In the genomic region with DNA sequence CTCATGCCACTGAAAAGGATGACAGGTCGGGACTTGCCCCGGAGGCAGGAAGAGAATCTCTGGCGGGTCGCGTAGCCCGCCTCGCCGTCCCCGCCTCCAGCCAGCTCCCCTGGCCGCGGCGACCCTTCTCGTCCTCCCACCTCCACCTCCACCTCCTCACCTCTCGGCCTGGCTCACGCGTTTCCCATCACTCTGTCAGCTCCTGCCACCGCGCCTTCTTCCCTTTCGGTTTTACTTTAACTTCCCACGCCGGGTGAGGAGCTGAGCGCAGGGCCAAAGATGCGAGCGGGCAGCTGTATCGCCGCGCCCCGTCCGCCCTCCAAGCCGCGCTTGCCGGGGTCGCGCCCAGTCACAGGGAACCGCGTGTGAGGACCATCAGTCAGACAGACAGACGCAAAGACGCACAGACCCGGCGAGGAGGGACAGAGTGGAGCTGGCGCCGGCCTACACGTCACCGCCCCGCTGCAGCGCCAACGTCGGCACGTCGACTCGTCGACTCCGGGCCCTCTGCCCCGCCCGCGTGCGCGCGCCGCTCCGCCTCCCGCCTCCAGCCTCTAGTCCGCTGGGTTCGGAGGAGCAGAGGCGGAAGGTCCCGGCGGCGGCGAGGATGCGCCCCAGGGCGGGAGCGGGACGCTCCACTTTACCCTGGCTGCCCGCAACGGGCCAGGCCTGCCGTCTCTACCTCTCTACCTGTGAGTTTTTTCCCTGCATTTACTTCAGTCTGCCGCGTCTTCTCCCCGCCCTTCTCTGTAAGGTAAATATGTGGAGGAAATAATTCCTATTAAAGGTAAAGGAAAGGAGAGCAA, we compare ENCODE assay signal across 8 cellular contexts. TPM values are rescaled to one million over a fixed set of nuclear protein-coding genes. Genes with fewer than 3 reads are reported as not detected.
A peak's percentile ranks its signal among the peaks of the same experiment; 100 is the strongest.
DNase-seq lines count a peak whose midpoint lies in the region; ATAC-seq and TF ChIP-seq lines count a peak whose summit lies in the region.

A gene with protein sequence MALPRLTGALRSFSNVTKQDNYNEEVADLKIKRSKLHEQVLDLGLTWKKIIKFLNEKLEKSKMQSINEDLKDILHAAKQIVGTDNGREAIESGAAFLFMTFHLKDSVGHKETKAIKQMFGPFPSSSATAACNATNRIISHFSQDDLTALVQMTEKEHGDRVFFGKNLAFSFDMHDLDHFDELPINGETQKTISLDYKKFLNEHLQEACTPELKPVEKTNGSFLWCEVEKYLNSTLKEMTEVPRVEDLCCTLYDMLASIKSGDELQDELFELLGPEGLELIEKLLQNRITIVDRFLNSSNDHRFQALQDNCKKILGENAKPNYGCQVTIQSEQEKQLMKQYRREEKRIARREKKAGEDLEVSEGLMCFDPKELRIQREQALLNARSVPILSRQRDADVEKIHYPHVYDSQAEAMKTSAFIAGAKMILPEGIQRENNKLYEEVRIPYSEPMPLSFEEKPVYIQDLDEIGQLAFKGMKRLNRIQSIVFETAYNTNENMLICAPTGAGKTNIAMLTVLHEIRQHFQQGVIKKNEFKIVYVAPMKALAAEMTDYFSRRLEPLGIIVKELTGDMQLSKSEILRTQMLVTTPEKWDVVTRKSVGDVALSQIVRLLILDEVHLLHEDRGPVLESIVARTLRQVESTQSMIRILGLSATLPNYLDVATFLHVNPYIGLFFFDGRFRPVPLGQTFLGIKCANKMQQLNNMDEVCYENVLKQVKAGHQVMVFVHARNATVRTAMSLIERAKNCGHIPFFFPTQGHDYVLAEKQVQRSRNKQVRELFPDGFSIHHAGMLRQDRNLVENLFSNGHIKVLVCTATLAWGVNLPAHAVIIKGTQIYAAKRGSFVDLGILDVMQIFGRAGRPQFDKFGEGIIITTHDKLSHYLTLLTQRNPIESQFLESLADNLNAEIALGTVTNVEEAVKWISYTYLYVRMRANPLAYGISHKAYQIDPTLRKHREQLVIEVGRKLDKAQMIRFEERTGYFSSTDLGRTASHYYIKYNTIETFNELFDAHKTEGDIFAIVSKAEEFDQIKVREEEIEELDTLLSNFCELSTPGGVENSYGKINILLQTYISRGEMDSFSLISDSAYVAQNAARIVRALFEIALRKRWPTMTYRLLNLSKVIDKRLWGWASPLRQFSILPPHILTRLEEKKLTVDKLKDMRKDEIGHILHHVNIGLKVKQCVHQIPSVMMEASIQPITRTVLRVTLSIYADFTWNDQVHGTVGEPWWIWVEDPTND (N-terminal part only) (minus strand): TSS at position 429 of the 806 bp plus-strand sequence. CDS start 13,332 bp downstream, outside the sequence.

- in situ Hi-C loops in transverse colon (cut with MboI; ENCODE audit: low pct_ligation_motif_present in 1 of 4, low pct_unique_long_range_greater_than_20kb in 1 of 4, low sequenced_read_pairs in 3 of 4): no loop called here

- H3K9me3 ChIP-seq in cardiac muscle cell (ENCODE audit: low read depth): no peaks in the 10 kb centered on the region
- H3K9me3 ChIP-seq in transverse colon: no peaks in the 10 kb centered on the region

- peak; percentile 98 for ATAC-seq in HG02642 (IDR thresholded peaks at IDR 0.05; ENCODE audit: poor library complexity, unreplicated experiment)

- no peak for TF ChIP-seq EP300 in transverse colon (IDR thresholded peaks at IDR 0.05; ENCODE audit: low read depth)

- DNase-seq in NCI-H1105 (lab: John Stamatoyannopoulos, UW) (peak; percentile 85), SW 1271 (lab: John Stamatoyannopoulos, UW) (peak; percentile 63 to 81), cardiac muscle cell (ENCODE audit: low read depth in 1 of 2, low spot score in 1 of 2) (peak; percentile 92 to 96), pons (ENCODE audit: low spot score) (peak; percentile 82), transverse colon (peak; percentile 96)
- peak; percentile 82 for DNase-seq in activated naive CD8-positive, alpha-beta T cell treated with anti-CD3 and anti-CD28 coated beads, Interleukin-2, amount 50 U/mL, for 16 hours (ENCODE audit: low read depth, low spot score)

- intact Hi-C loops in transverse colon (cut with DNase I; ENCODE audit: low total_unique reads): no loop called here

- H3K27me3 ChIP-seq in cardiac muscle cell (no peaks in the 10 kb centered on the region), transverse colon (no peaks in the 10 kb centered on the region)

- peak; percentile 4 for TF ChIP-seq CTCF in GM12873 (IDR thresholded peaks at IDR 0.05; ENCODE audit: insufficient read depth, low read depth, low read length, missing control alignments)
- no peak for TF ChIP-seq CTCF in cardiac muscle cell (IDR thresholded peaks at IDR 0.05; ENCODE audit: low read depth, low read length)
- no peak for TF ChIP-seq CTCF in transverse colon (IDR thresholded peaks at IDR 0.05)

- H3K27ac ChIP-seq in cardiac muscle cell (peak within 1 kb of the TSS; percentile 95), transverse colon (peak within 1 kb of the TSS; percentile 86 to 93 (median 89))

- TF ChIP-seq POLR2A in transverse colon (IDR thresholded peaks at IDR 0.05): peak; percentile 76

- H3K4me1 ChIP-seq in cardiac muscle cell (ENCODE audit: low read depth) (peaks cover 19% of the 10 kb centered on the region), transverse colon (peaks cover 7 to 27% (median 17%) of the 10 kb centered on the region in 4 donors)

- WGBS in transverse colon (ENCODE audit: low coverage in 1 of 2), 2 donors: 0 to 1% methylated on average over 3 to 51 of the region's 79 CpGs

- H3K36me3 ChIP-seq in cardiac muscle cell (no peaks in the 10 kb centered on the region), transverse colon (no peaks in the 10 kb centered on the region)

- H3K4me3 ChIP-seq in cardiac muscle cell (peak within 1 kb of the TSS; percentile 80), transverse colon (peak within 1 kb of the TSS; percentile 47 to 74 (median 64))

RNA-seq across cellular contexts. Expression of the gene that starts here (rescaled TPM):
- total RNA-seq in cardiac muscle cell (26.5 and 29.3 TPM in 2 replicates), transverse colon (10 to 100 TPM; 15.7 to 39.9 (median 29.3) TPM)
- polyA plus RNA-seq in cardiac muscle cell: 29.4 and 33.7 TPM in 2 replicates

Comparison
In these comparisons a context has a peak if more than half of its experiments do, and no peak if none do; other contexts are left out.
1. Peak in every context shown above with its lines: DNase-seq, ATAC-seq, H3K4me3 ChIP-seq and H3K27ac ChIP-seq.